In genomic region chr16:58628845-58629680, GRCh38 we compare ENCODE assay signal across 1 cellular context.
A peak's percentile ranks its signal among the peaks of the same experiment; 100 is the strongest.
TF ChIP-seq lines count a peak whose summit lies in the region.

No MANE protein-coding gene starts in this region.

TF ChIP-seq in HepG2, 621 proteins besides CTCF, POLR2A, EP300 and RAD21 (continued from another document and continues in another):
- no peak for TF ChIP-seq ZKSCAN1 (IDR thresholded peaks at IDR 0.05; ENCODE audit: low read length)
- TF ChIP-seq TBX2 (CRISPR knock-in tag; IDR thresholded peaks at IDR 0.05; ENCODE audit: borderline replicate concordance), result 0 out of 2 replicates have a peak, but pooled peaks have one; percentile 24
- 0 out of 2 replicates have a peak, but pooled peaks have one; percentile 39 for TF ChIP-seq RELA (CRISPR knock-in tag; IDR thresholded peaks at IDR 0.05)
- TF ChIP-seq ZBTB40 (IDR thresholded peaks at IDR 0.05), result no peak
- TF ChIP-seq ZBTB40 (CRISPR knock-in tag; IDR thresholded peaks at IDR 0.05), result 0 out of 2 replicates have a peak, but pooled peaks have one; percentile 15
- TF ChIP-seq HES4 (CRISPR knock-in tag; IDR thresholded peaks at IDR 0.05; ENCODE audit: borderline replicate concordance), result peak; percentile 2; the same call in 1 of the 2 replicates
- no peak for TF ChIP-seq ZNF775 (CRISPR knock-in tag; IDR thresholded peaks at IDR 0.05; ENCODE audit: borderline replicate concordance)
- no peak for TF ChIP-seq NPAS2 (CRISPR knock-in tag; IDR thresholded peaks at IDR 0.05; ENCODE audit: borderline replicate concordance)
- TF ChIP-seq KAT7 (CRISPR knock-in tag; IDR thresholded peaks at IDR 0.05; ENCODE audit: borderline replicate concordance), result no peak
- 0 out of 2 replicates have a peak, but pooled peaks have one; percentile 17 for TF ChIP-seq ZNF558 (CRISPR knock-in tag; IDR thresholded peaks at IDR 0.05; ENCODE audit: borderline replicate concordance)
- no peak for TF ChIP-seq MAFF (IDR thresholded peaks at IDR 0.05; ENCODE audit: low read depth, low read length)
- peak; percentile 88; the same call in 1 of the 2 replicates for TF ChIP-seq MTF2 (CRISPR knock-in tag; IDR thresholded peaks at IDR 0.05; ENCODE audit: borderline replicate concordance)
- TF ChIP-seq KDM5B (CRISPR knock-in tag; IDR thresholded peaks at IDR 0.05; ENCODE audit: borderline replicate concordance), result no peak
- peak; percentile 73; the same call in 1 of the 2 replicates for TF ChIP-seq ZNF556 (CRISPR knock-in tag; IDR thresholded peaks at IDR 0.05; ENCODE audit: borderline replicate concordance)
- TF ChIP-seq ZNF530 (CRISPR knock-in tag; IDR thresholded peaks at IDR 0.05; ENCODE audit: low read depth), result peak; percentile 61; the same call in 1 of the 2 replicates
- TF ChIP-seq FOXC1 (CRISPR knock-in tag; IDR thresholded peaks at IDR 0.05; ENCODE audit: borderline replicate concordance), result peak; percentile 57; the same call in 1 of the 2 replicates
- TF ChIP-seq ZNF563 (CRISPR knock-in tag; IDR thresholded peaks at IDR 0.05), result peak; percentile 8; the same call in 1 of the 2 replicates
- 0 out of 2 replicates have a peak, but pooled peaks have one; percentile 20 for TF ChIP-seq NR2F6 (IDR thresholded peaks at IDR 0.05)
- TF ChIP-seq NR2F6 (CRISPR knock-in tag; IDR thresholded peaks at IDR 0.05), result no peak
- peak; percentile 81 for TF ChIP-seq ZNF296 (CRISPR knock-in tag; conservative IDR thresholded peaks at IDR 0.05)
- 0 out of 2 replicates have a peak, but pooled peaks have one; percentile 1 for TF ChIP-seq ZNF383 (CRISPR knock-in tag; IDR thresholded peaks at IDR 0.05; ENCODE audit: borderline replicate concordance)
- TF ChIP-seq THAP9 (CRISPR knock-in tag; IDR thresholded peaks at IDR 0.05; ENCODE audit: borderline replicate concordance), result no peak
- TF ChIP-seq PATZ1 (CRISPR knock-in tag; IDR thresholded peaks at IDR 0.05), result peak; percentile 87
- peak; percentile 19; the same call in 1 of the 2 replicates for TF ChIP-seq ZNF235 (CRISPR knock-in tag; IDR thresholded peaks at IDR 0.05; ENCODE audit: borderline replicate concordance)
- TF ChIP-seq HCFC1 (IDR thresholded peaks at IDR 0.05; ENCODE audit: low read depth, low read length), result no peak
- TF ChIP-seq ZNF30 (CRISPR knock-in tag; IDR thresholded peaks at IDR 0.05), result 0 out of 2 replicates have a peak, but pooled peaks have one; percentile 42
- no peak for TF ChIP-seq RFX1 (IDR thresholded peaks at IDR 0.05)
- no peak; the same call in 1 of the 2 replicates for TF ChIP-seq HNF1A (IDR thresholded peaks at IDR 0.05; ENCODE audit: low read depth)
- TF ChIP-seq HNF1A (CRISPR knock-in tag; IDR thresholded peaks at IDR 0.05; ENCODE audit: borderline replicate concordance), result peak; percentile 27; the same call in 1 of the 2 replicates
- peak; percentile 34; the same call in 1 of the 2 replicates for TF ChIP-seq ZNF44 (CRISPR knock-in tag; IDR thresholded peaks at IDR 0.05)
- TF ChIP-seq SNAPC2 (CRISPR knock-in tag; IDR thresholded peaks at IDR 0.05), result 0 out of 2 replicates have a peak, but pooled peaks have one; percentile 24
- 0 out of 2 replicates have a peak, but pooled peaks have one; percentile 37 for TF ChIP-seq CREBL2 (CRISPR knock-in tag; IDR thresholded peaks at IDR 0.05; ENCODE audit: borderline replicate concordance)
- peak; percentile 34; the same call in 1 of the 2 replicates for TF ChIP-seq ZNF709 (CRISPR knock-in tag; IDR thresholded peaks at IDR 0.05)
- peak; percentile 79 for TF ChIP-seq ARID4A (CRISPR knock-in tag; IDR thresholded peaks at IDR 0.05; ENCODE audit: borderline replicate concordance)
- TF ChIP-seq SAP130 (CRISPR knock-in tag; IDR thresholded peaks at IDR 0.05; ENCODE audit: low read depth), result peak; percentile 62; the same call in 1 of the 2 replicates
